ENCODE assay signal across 22 cellular contexts in the genomic region with DNA sequence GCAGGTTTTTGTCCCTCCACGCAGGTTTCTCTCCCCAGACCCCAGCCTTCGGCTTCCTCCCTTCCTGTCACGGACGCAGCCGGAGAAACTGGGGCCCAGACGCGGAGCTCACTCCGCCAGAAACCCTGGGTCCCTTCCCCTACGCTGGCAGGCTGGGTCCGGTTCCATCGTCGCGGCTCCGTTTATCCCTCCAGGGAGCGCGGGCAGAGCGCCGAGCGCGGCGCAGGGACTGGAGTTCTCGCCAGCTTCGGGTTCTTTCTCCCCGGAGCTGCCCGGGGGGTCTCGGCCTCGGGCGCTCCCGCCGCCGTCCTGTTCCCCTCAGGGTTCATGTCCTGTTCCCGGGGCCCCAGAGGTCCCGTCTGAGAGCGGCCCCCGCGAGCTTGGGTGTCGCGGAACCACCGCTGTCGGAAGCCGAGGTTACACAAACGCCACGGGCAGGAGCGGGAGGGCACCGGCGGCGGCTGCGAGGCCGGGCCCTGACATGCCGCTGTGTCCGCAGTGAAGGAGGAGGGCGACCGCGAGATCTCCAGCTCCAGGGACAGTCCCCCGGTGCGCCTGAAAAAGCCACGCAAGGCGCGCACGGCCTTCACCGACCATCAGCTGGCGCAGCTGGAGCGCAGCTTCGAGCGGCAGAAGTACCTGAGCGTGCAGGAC. TPM values are rescaled to one million over a fixed set of nuclear protein-coding genes. Genes with fewer than 3 reads are reported as not detected.
DNase-seq lines count a peak whose midpoint lies in the region; ATAC-seq and TF ChIP-seq lines count a peak whose summit lies in the region.
"Had no signal": no experiment of that assay in that cellular context is flagged by ENCODE, and none has a peak within 500 bp of the region (broad histone marks: within the 10 kb centered on the region; RNA-seq: fewer than 3 reads in every experiment).

No MANE protein-coding gene starts in this region.

- H3K4me1 Mint-ChIP-seq in T-helper 17 cell = peaks cover 15% of the 10 kb centered on the region

- ATAC-seq in left ventricle myocardium superior (no peak), right cardiac atrium (no peak), T-helper 17 cell (no peak), HG02610 (IDR thresholded peaks at IDR 0.05; ENCODE audit: unreplicated experiment) (no peak)
- ATAC-seq: heart left ventricle, lower lobe of right lung, PC-3 had no signal

- intact Hi-C loops in left ventricle myocardium superior (cut with micrococcal nuclease) (no loop called here), right cardiac atrium (cut with DNase I) (no loop called here), A673 (cut with micrococcal nuclease; ENCODE audit: unreplicated experiment) (no loop called here)

- TF ChIP-seq CTCF in A673 (conservative IDR thresholded peaks at IDR 0.05; ENCODE audit: low read depth, low read length) = no peak

- WGBS in right cardiac atrium = 4% methylated on average over 66 of the region's 66 CpGs

- H3K27ac Mint-ChIP-seq in T-helper 17 cell = peak overlapping the region; percentile 46
- H3K27ac Mint-ChIP-seq: activated CD4-positive, alpha-beta memory T cell treated with anti-CD3 and anti-CD28 coated beads for 36 hours had no signal

- H3K9me3 ChIP-seq in right cardiac atrium (ENCODE audit: control insufficient read depth, low read length) (no peaks in the 10 kb centered on the region), T-helper 17 cell (ENCODE audit: control insufficient read depth, low read length, poor library complexity, severe bottlenecking) (no peaks in the 10 kb centered on the region), iPS-18c (ENCODE audit: control insufficient read depth, insufficient read depth, low read length) (peaks cover 5% of the 10 kb centered on the region), A673 (ENCODE audit: low read depth, low read length, poor library complexity, severe bottlenecking) (no peaks in the 10 kb centered on the region)
- H3K9me3 ChIP-seq: heart left ventricle, lower lobe of right lung, tibial artery had no signal

- H3K27ac ChIP-seq in right cardiac atrium (ENCODE audit: low read length) (no peak overlapping the region), A673 (ENCODE audit: low read depth, low read length, poor library complexity, severe bottlenecking) (no peak overlapping the region)
- H3K27ac ChIP-seq: heart left ventricle, KMS-11, lower lobe of right lung, tibial artery had no signal

- peaks cover 5% of the 10 kb centered on the region for H3K36me3 Mint-ChIP-seq in T-helper 17 cell (ENCODE audit: low read depth)
- H3K36me3 Mint-ChIP-seq: activated naive CD4-positive, alpha-beta T cell treated with anti-CD3 and anti-CD28 coated beads, Interleukin-2, amount 50 U/mL, for 24 hours had no signal

- H3K4me3 ChIP-seq in right cardiac atrium (ENCODE audit: low read length) (no peak overlapping the region), iPS-18c (ENCODE audit: insufficient read depth, low read depth, low read length) (peak overlapping the region; percentile 40; the same call in 1 of the 2 replicates), A673 (ENCODE audit: low read depth, low read length, poor library complexity, severe bottlenecking) (no peak overlapping the region)
- H3K4me3 ChIP-seq: heart left ventricle, lower lobe of right lung, tibial artery had no signal

- BruUV-seq in A673 (replicated peaks; lab: Mats Ljungman, UMichigan) = no TSS peak

- CTCF ChIA-PET in A673 (lab: Charles Lee) = interaction anchor here (0.5 kb wide), 1 partner anchor 313 kb away, joined by 3 read pairs; no protein-coding TSS in a partner anchor

- H3K27me3 Mint-ChIP-seq in T-helper 17 cell = peaks cover 70% of the 10 kb centered on the region

- H3K4me1 ChIP-seq in right cardiac atrium (ENCODE audit: control insufficient read depth, insufficient read depth, low read length) (no peaks in the 10 kb centered on the region), A673 (ENCODE audit: insufficient read depth, low read length, poor library complexity, severe bottlenecking) (no peaks in the 10 kb centered on the region)

- POLR2A ChIA-PET in A673 (lab: Charles Lee; ENCODE audit: low non-redundant PET) = no interaction called here

- H3K27me3 ChIP-seq in right cardiac atrium (ENCODE audit: control insufficient read depth, insufficient read depth) (no peaks in the 10 kb centered on the region), A673 (replicated peaks; ENCODE audit: insufficient read depth, low read depth, low read length, poor library complexity) (peaks cover 100% of the 10 kb centered on the region)

- no peaks in the 10 kb centered on the region for H3K36me3 ChIP-seq in A673 (ENCODE audit: insufficient read depth, low read length, poor library complexity, severe bottlenecking)
- H3K36me3 ChIP-seq: heart left ventricle, lower lobe of right lung, tibial artery had no signal

- H3K4me3 Mint-ChIP-seq in T-helper 17 cell = no peak overlapping the region
- H3K4me3 Mint-ChIP-seq: activated CD4-positive, alpha-beta memory T cell treated with anti-CD3 and anti-CD28 coated beads for 36 hours; activated naive CD4-positive, alpha-beta T cell treated with anti-CD3 and anti-CD28 coated beads, Interleukin-2, amount 50 U/mL, for 24 hours had no signal

- DNase-seq in left ventricle myocardium superior (peak; percentile 26), right cardiac atrium (no peak), T-helper 17 cell (no peak), anterior cingulate cortex (lab: John Stamatoyannopoulos, UW) (no peak), Kasumi-1 (lab: John Stamatoyannopoulos, UW) (no peak), A673 (ENCODE audit: low spot score) (no peak)
- DNase-seq: activated CD4-positive, alpha-beta memory T cell treated with anti-CD3 and anti-CD28 coated beads for 36 hours; activated T-cell treated with anti-CD3 and anti-CD28 coated beads for 4 hours; GOT3; lower lobe of right lung; NCI-H2171 treated with DMSO at 0.1 percent for 48 hours; NCI-H774; PC-3; SIG-M5; stimulated activated naive CD4-positive, alpha-beta T cell treated with Interleukin-2 at 50 U/mL for 16 hours; tibial artery had no signal

RNA-seq across cellular contexts. Expression of gene BARHL1, which starts 4.6 kb away (rescaled TPM):
- not detected for total RNA-seq in left ventricle myocardium superior
- total RNA-seq in right cardiac atrium = not detected
- polyA plus RNA-seq in right cardiac atrium = not detected
- not detected for total RNA-seq in T-helper 17 cell
- total RNA-seq in A673 (2021) = not detected in 2 replicates
- total RNA-seq: activated CD4-positive, alpha-beta memory T cell treated with anti-CD3 and anti-CD28 coated beads for 36 hours; heart left ventricle; lower lobe of right lung; osteocyte; PC-3 had no signal
- polyA plus RNA-seq: heart left ventricle had no signal
